Comparison of ENCODE assay signal across 35 cellular contexts in genomic region chrX:75997692-75998091, GRCh38.
"Had no signal": no experiment of that assay in that cellular context is flagged by ENCODE, and none has a peak within 500 bp of the region (broad histone marks: within the 10 kb centered on the region; RNA-seq: fewer than 3 reads in every experiment).

No MANE protein-coding gene starts in this region.

- DNase-seq: Karpas-422, Kasumi-1, MG63, MM.1S, MV-4-11, NCI-H1048, NCI-H1092, NCI-H1092 treated with DMSO at 0.1 percent for 48 hours, NCI-H1105, NCI-H1105 treated with DMSO at 0.1 percent for 48 hours, NCI-H1417, NCI-H1417 treated with DMSO at 0.1 percent for 48 hours, NCI-H1436, NCI-H1436 treated with DMSO at 0.1 percent for 48 hours, NCI-H146, NCI-H1694, NCI-H1694 treated with DMSO at 0.1 percent for 48 hours, NCI-H187, NCI-H187 treated with DMSO at 0.1 percent for 48 hours, NCI-H1930, NCI-H2029, NCI-H2029 treated with DMSO at 0.1 percent for 48 hours, NCI-H2081, NCI-H2081 treated with DMSO at 0.1 percent for 48 hours, NCI-H2107, NCI-H2171, NCI-H2171 treated with DMSO at 0.1 percent for 48 hours, NCI-H2227 treated with DMSO at 0.1 percent for 48 hours, NCI-H226, NCI-H345, NCI-H446, NCI-H446 treated with DMSO at 0.1 percent for 48 hours, NCI-H510A, NCI-H510A treated with DMSO at 0.1 percent for 48 hours had no signal

- H3K36me3 ChIP-seq: MG63 had no signal

- H3K4me3 ChIP-seq: MG63 had no signal

- H3K27me3 ChIP-seq: MG63 had no signal

- H3K27ac ChIP-seq: KMS-11 had no signal

- H3K9ac ChIP-seq: KMS-11 had no signal

- H3K4me2 ChIP-seq: KMS-11 had no signal

- H3K9me3 ChIP-seq: MG63 had no signal
